Comparison of ENCODE assay signal across 1 cellular context in the genomic region with DNA sequence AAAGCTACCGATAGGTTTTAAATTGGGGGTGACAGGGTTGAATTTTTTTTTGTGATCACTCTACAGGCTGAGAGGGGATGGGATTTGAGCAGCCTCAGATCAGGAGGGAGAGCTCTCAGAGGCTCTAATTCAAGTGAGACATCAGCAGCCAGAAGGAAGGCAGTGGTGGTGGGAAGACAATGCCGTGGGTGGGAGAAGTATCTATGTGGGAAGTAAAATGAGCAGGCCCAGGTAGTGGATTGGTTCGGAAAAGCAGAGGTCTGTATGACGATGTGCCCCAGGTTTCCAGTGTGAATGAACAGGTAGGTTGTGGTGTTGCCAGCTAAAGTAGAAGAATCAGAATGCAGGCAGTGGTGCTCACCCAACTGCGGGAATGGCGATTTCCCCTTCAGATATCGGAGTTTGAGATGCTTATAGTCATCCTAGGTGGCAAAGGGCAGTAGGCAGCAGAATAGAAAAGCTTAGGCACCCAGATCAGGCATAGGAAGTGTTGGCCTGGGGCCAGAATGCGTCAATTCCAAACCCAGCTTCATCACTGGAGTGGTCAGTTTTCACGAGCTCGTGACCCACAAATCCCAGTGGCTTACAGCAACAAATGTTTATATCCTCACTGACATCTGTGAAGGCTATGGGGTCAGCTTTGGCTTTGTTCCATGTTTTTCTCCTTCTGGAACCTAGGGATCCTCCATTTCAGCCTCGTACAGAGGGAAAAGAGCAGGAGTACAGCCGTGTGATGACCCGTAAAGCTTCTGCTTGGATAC.
A peak's percentile ranks its signal among the peaks of the same experiment; 100 is the strongest.
TF ChIP-seq lines count a peak whose summit lies in the region.

No MANE protein-coding gene starts in this region.

TF ChIP-seq in HEK293, 187 proteins besides CTCF, POLR2A, EP300 and RAD21 (continued from another document):
- TF ChIP-seq BCL6B (tag by site-specific recombination; IDR thresholded peaks at IDR 0.05) (no peak), ZNF626 (tag by site-specific recombination; IDR thresholded peaks at IDR 0.05) (no peak), ZNF280C (tag by site-specific recombination; IDR thresholded peaks at IDR 0.05) (no peak), KLF1 (tag by site-specific recombination; IDR thresholded peaks at IDR 0.05) (no peak), ZNF248 (tag by site-specific recombination; IDR thresholded peaks at IDR 0.05) (no peak), BCL11A (tag by site-specific recombination; IDR thresholded peaks at IDR 0.05; ENCODE audit: low read depth) (no peak), EGR2 (tag by site-specific recombination; IDR thresholded peaks at IDR 0.05; ENCODE audit: low read depth) (peak; percentile 85)
